ENCODE assay signal across 9 cellular contexts in the genomic region with DNA sequence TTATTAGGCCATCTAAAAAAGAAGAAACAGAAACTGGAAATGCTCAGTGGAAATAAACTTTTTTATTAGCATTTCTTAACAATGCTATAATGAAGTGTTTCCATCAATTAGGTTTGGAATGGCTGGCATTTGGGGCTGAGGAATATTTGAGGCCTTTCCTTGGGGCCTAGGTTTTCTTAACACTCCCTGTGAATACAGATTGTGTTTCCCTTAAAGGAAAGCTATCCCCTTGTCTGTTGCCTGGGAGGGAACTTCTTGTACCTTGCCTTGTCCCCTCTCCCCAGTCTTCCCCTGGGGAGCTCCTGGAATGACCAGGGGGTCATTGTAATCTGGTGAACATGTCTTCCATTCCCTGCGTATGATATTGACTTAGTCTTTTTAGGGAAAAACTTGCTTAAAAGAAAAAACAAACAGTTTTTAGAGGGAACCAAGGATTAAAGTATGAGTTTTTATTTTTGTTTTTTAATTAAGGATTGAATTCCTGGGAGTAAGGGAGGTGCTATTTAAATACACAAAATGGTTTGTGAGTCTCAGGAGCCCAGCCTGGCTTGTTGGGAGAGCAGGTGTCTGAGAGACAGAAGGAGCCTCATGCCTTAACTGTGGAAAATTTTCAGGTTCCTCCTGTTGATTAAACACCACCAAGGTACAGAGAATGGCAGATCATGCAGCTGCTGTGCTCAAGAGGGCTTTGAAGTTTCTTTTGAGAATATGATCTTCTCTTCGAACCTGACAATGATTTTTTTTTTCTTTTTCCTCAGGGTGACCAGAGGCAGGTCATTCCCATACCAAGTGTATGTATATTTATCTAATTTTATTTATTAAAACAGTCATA. TPM values are rescaled to one million over a fixed set of nuclear protein-coding genes. Genes with fewer than 3 reads are reported as not detected.
DNase-seq lines count a peak whose midpoint lies in the region; ATAC-seq and TF ChIP-seq lines count a peak whose summit lies in the region.
"Had no signal": no experiment of that assay in that cellular context is flagged by ENCODE, and none has a peak within 500 bp of the region (broad histone marks: within the 10 kb centered on the region; RNA-seq: fewer than 3 reads in every experiment).

No MANE protein-coding gene starts in this region.

- H3K36me3 ChIP-seq in ascending aorta (peaks cover 0 to 8% of the 10 kb centered on the region in 2 donors), mucosa of descending colon (ENCODE audit: low read depth) (no peaks in the 10 kb centered on the region), thyroid gland (no peaks in the 10 kb centered on the region)
- H3K36me3 ChIP-seq: adrenal gland had no signal

- H3K4me1 Mint-ChIP-seq in activated T-cell treated with anti-CD3 and anti-CD28 coated beads, Interleukin-2, amount 50 U/mL, for 72 hours (ENCODE audit: low read depth): peaks cover 19% of the 10 kb centered on the region
- peaks cover 16% of the 10 kb centered on the region for H3K4me1 Mint-ChIP-seq in Calu3 (ENCODE audit: low read depth, unreplicated experiment)

- H3K27ac ChIP-seq in ascending aorta: peak overlapping the region; percentile 62 to 71
- peak overlapping the region in 2 of 3 donors; percentile 20 to 68 for H3K27ac ChIP-seq in thyroid gland

- CTCF ChIA-PET in Calu3 (lab: Charles Lee): interaction anchor here (1.5 kb wide), 1 partner anchor 11 kb away, joined by 4 read pairs; no protein-coding TSS in a partner anchor

- no peak for TF ChIP-seq CTCF in ascending aorta (IDR thresholded peaks at IDR 0.05)
- no peak for TF ChIP-seq CTCF in mucosa of descending colon (IDR thresholded peaks at IDR 0.05)
- no peak for TF ChIP-seq CTCF in thyroid gland (IDR thresholded peaks at IDR 0.05)
- TF ChIP-seq CTCF in Calu3 (IDR thresholded peaks at IDR 0.05; ENCODE audit: unreplicated experiment): no peak

- TF ChIP-seq POLR2A in thyroid gland (IDR thresholded peaks at IDR 0.05): no peak

- H3K36me3 Mint-ChIP-seq in activated T-cell treated with anti-CD3 and anti-CD28 coated beads, Interleukin-2, amount 50 U/mL, for 72 hours (ENCODE audit: insufficient read depth in 2 of 2): no peaks in the 10 kb centered on the region
- H3K36me3 Mint-ChIP-seq in Calu3 (ENCODE audit: insufficient read depth, unreplicated experiment): peaks cover 6% of the 10 kb centered on the region

- H3K4me1 ChIP-seq in ascending aorta (peaks cover 0 to 26% of the 10 kb centered on the region in 2 donors), mucosa of descending colon (ENCODE audit: low read depth) (peaks cover 18% of the 10 kb centered on the region), thyroid gland (no peaks in the 10 kb centered on the region)

- no peaks in the 10 kb centered on the region for H3K27me3 Mint-ChIP-seq in activated T-cell treated with anti-CD3 and anti-CD28 coated beads, Interleukin-2, amount 50 U/mL, for 72 hours (ENCODE audit: low read depth)
- no peaks in the 10 kb centered on the region for H3K27me3 Mint-ChIP-seq in Calu3 (ENCODE audit: unreplicated experiment)

- 67 to 73% methylated on average over 2 of the region's 2 CpGs for WGBS in thyroid gland, 2 donors

- intact Hi-C loops in ascending aorta (cut with DNase I) (loop anchor here (5.0 kb wide), 1 partner anchor 49 kb away; no protein-coding TSS in a partner anchor), mucosa of descending colon (cut with DNase I, micrococcal nuclease) (no loop called here), thyroid gland (cut with DNase I) (no loop called here), Calu3 (cut with micrococcal nuclease; ENCODE audit: unreplicated experiment) (no loop called here)

- H3K27me3 ChIP-seq in ascending aorta (no peaks in the 10 kb centered on the region), thyroid gland (no peaks in the 10 kb centered on the region)
- H3K27me3 ChIP-seq: adrenal gland had no signal

- H3K4me3 ChIP-seq in ascending aorta: no peak overlapping the region
- H3K4me3 ChIP-seq in mucosa of descending colon: no peak overlapping the region
- no peak overlapping the region for H3K4me3 ChIP-seq in thyroid gland (replicated peaks in 1 of 3)
- H3K4me3 ChIP-seq: adrenal gland had no signal

- BruUV-seq in Calu3 (replicated peaks; lab: Mats Ljungman, UMichigan): no TSS peak

- H3K4me3 Mint-ChIP-seq in activated T-cell treated with anti-CD3 and anti-CD28 coated beads, Interleukin-2, amount 50 U/mL, for 72 hours: peak overlapping the region in 1 of 2 donors; percentile 31
- no peak overlapping the region for H3K4me3 Mint-ChIP-seq in Calu3 (ENCODE audit: low read depth, unreplicated experiment)

- no peak for ATAC-seq in activated T-cell treated with anti-CD3 and anti-CD28 coated beads, Interleukin-2, amount 50 U/mL, for 72 hours (replicated peaks in 1 of 2)
- ATAC-seq in mucosa of descending colon: peak; percentile 12

- no peaks in the 10 kb centered on the region for H3K9me3 Mint-ChIP-seq in activated T-cell treated with anti-CD3 and anti-CD28 coated beads, Interleukin-2, amount 50 U/mL, for 72 hours
- peaks cover 2% of the 10 kb centered on the region for H3K9me3 Mint-ChIP-seq in Calu3 (ENCODE audit: low read depth, unreplicated experiment)

- H3K9me3 ChIP-seq in ascending aorta (no peaks in the 10 kb centered on the region), mucosa of descending colon (no peaks in the 10 kb centered on the region), thyroid gland (no peaks in the 10 kb centered on the region)
- H3K9me3 ChIP-seq: adrenal gland had no signal

- DNase-seq in activated T-cell treated with anti-CD3 and anti-CD28 coated beads, Interleukin-2, amount 50 U/mL, for 72 hours: no peak
- no peak for DNase-seq in activated T-cell treated with anti-CD3 and anti-CD28 coated beads for 4 hours
- DNase-seq in ascending aorta (ENCODE audit: low spot score in 2 of 2): no peak
- DNase-seq in mucosa of descending colon: no peak
- DNase-seq in thyroid gland: no peak
- DNase-seq in NCI-H748 (lab: John Stamatoyannopoulos, UW; ENCODE audit: unreplicated experiment): no peak
- DNase-seq in amniotic stem cell (lab: John Stamatoyannopoulos, UW): no peak
- no peak for DNase-seq in Calu3
- DNase-seq: adrenal gland had no signal

- peak overlapping the region; percentile 86 for H3K27ac Mint-ChIP-seq in activated T-cell treated with anti-CD3 and anti-CD28 coated beads, Interleukin-2, amount 50 U/mL, for 72 hours
- H3K27ac Mint-ChIP-seq in Calu3 (ENCODE audit: unreplicated experiment): no peak overlapping the region

RNA-seq across cellular contexts. Expression of gene VILL, which starts 34.0 kb away (rescaled TPM):
- 10 to 100 TPM; 12.5 to 16.1 TPM for total RNA-seq in activated T-cell treated with anti-CD3 and anti-CD28 coated beads, Interleukin-2, amount 50 U/mL, for 72 hours
- 6.3 TPM for total RNA-seq in ascending aorta
- total RNA-seq in mucosa of descending colon: 100 to 1,000 TPM in 2 of 3 donors, 10 to 100 TPM in 1; 69.7 to 197 (median 150) TPM
- 10 to 100 TPM in 2 of 4 donors, 1 to 10 TPM in 2; 5.5 to 13.0 (median 9.5) TPM for total RNA-seq in thyroid gland
- total RNA-seq in Calu3 (2022): 52.6 and 86.8 TPM in 2 replicates
